8 cellular contexts compared by ENCODE assay signal in the genomic region with DNA sequence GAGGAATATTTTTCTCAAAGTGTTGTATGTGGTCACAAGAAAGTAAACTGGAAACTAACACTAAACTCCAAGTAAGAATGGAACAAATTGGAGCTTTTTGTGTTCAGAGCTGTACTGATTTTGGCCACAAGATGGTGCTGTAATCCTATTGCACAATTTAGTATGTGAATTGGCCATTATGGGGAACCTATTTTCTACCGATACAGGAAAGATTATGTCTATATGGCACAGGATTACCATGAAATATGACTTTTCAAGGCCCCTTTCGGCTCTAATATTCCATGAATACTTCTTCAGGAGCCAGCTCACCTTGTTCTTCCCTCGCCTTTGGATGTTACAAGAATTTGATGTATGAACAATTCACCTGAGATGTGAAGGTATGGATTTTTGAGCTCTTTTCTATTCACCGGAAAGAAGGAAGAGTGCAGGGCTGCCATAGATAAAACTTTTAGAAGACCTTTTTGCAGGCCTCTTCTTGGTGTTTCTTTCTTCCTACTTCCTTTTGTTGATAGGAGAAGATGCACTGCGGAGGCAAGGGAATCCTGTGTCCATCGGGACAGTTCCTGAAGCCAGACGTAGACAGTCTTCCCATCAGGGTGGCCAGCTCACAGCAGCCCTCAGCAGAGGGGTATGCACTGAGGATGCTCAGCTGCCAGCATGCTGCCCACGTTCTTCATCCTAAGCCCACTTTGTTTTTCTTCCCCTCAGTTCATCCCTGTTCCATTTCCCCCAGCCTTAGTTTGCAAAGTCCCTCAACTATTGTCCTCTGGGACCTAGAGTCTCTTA. TPM values are rescaled to one million over a fixed set of nuclear protein-coding genes. Genes with fewer than 3 reads are reported as not detected.
A peak's percentile ranks its signal among the peaks of the same experiment; 100 is the strongest.
DNase-seq lines count a peak whose midpoint lies in the region; ATAC-seq and TF ChIP-seq lines count a peak whose summit lies in the region.

No MANE protein-coding gene starts in this region.

- H3K4me2 ChIP-seq in mammary epithelial cell (ENCODE audit: insufficient read depth, low read depth, low read length): no peak overlapping the region

- H3K79me2 ChIP-seq in mammary epithelial cell (ENCODE audit: insufficient read depth, low read length): peaks cover 6% of the 10 kb centered on the region

- peak; percentile 88 to 96 for TF ChIP-seq CTCF in mammary epithelial cell (conservative IDR thresholded peaks at IDR 0.05 in 1 of 2, IDR thresholded peaks at IDR 0.05 in 1 of 2; ENCODE audit: extremely low read depth in 1 of 2, insufficient read depth in 1 of 2, low read depth in 1 of 2, low read length in 2 of 2)

- DNase-seq in EH (ENCODE audit: low read depth): peak; percentile 66
- DNase-seq in LoVo (ENCODE audit: low spot score): peak; percentile 72
- DNase-seq in SKM-1 treated with dmso at 0.1 percent for 144 hours (lab: John Stamatoyannopoulos, UW; ENCODE audit: unreplicated experiment): peak; percentile 20
- peak; percentile 50 for DNase-seq in mammary epithelial cell
- DNase-seq in left kidney (ENCODE audit: low read depth, low spot score): peak; percentile 68
- peak; percentile 10 for DNase-seq in stimulated activated CD8-positive, alpha-beta memory T cell treated with anti-CD3 and anti-CD28 coated beads, Interleukin-7, amount 100 ng/mL, for 24 hours (ENCODE audit: low read depth)
- DNase-seq in NCI-H524 treated with DMSO at 0.1 percent for 48 hours (lab: John Stamatoyannopoulos, UW): no peak

- 63% methylated on average over 8 of the region's 8 CpGs for WGBS in mammary epithelial cell (ENCODE audit: low coverage, missing lambda C conversion rate)

- CTCF ChIA-PET in mammary epithelial cell (lab: Charles Lee; ENCODE audit: low non-redundant PET): interaction anchor here (0.6 to 1.8 kb wide), 6 partner anchors 308 to 1695 kb away, joined by 3 to 33 read pairs (median 4); no protein-coding TSS in a partner anchor

- BruUV-seq in mammary epithelial cell (replicated peaks; lab: Mats Ljungman, UMichigan): no TSS peak

- no peak overlapping the region for H3K9ac ChIP-seq in mammary epithelial cell (ENCODE audit: insufficient read depth, low read length)

- H3K27me3 ChIP-seq in mammary epithelial cell (ENCODE audit: insufficient read depth, low read length): no peaks in the 10 kb centered on the region

- no peaks in the 10 kb centered on the region for H3K4me1 ChIP-seq in mammary epithelial cell (ENCODE audit: insufficient read depth, low read length)

- H3K9me3 ChIP-seq in mammary epithelial cell (replicated peaks; ENCODE audit: insufficient read depth, low read length): no peaks in the 10 kb centered on the region

- H3K27ac ChIP-seq in mammary epithelial cell (ENCODE audit: insufficient read depth, low read depth, low read length): no peak overlapping the region

- peak; percentile 60 for ATAC-seq in GM21515 (IDR thresholded peaks at IDR 0.05; ENCODE audit: unreplicated experiment)

- in situ Hi-C loops in mammary epithelial cell (cut with MboI; ENCODE audit: low sequenced_read_pairs in 2 of 2): no loop called here

- H4K20me1 ChIP-seq in mammary epithelial cell (ENCODE audit: insufficient read depth, low read length): no peaks in the 10 kb centered on the region

- dilution Hi-C loops in mammary epithelial cell (cut with HindIII; ENCODE audit: low sequenced_read_pairs): no loop called here

- peaks cover 12% of the 10 kb centered on the region for H3K36me3 ChIP-seq in mammary epithelial cell (ENCODE audit: insufficient read depth, low read length)

- H2AFZ ChIP-seq in mammary epithelial cell (ENCODE audit: low read depth, low read length): no peak overlapping the region

- intact Hi-C loops in mammary epithelial cell (cut with micrococcal nuclease): loop anchor here (1.0 to 10.0 kb wide), 5 partner anchors 69 to 998 kb away; a partner anchor contains a TSS

- no peak overlapping the region for H3K4me3 ChIP-seq in mammary epithelial cell (replicated peaks in 1 of 3; ENCODE audit: insufficient read depth in 1 of 3, low read depth in 2 of 3, low read length in 3 of 3)

RNA-seq across cellular contexts. Expression of a gene that starts 13.3 kb away (rescaled TPM):
- total RNA-seq in mammary epithelial cell: 10 to 100 TPM; 24.2 to 27.2 TPM
- polyA plus RNA-seq in mammary epithelial cell: 22.8 TPM
- polyA minus RNA-seq in mammary epithelial cell: 27.3 TPM

RNA-seq across cellular contexts. Expression of a gene that starts 25.4 kb away (rescaled TPM):
- total RNA-seq in mammary epithelial cell: 10 to 100 TPM; 55.6 to 96.0 TPM
- polyA plus RNA-seq in mammary epithelial cell: 42.8 TPM
- polyA minus RNA-seq in mammary epithelial cell: 69.1 TPM
